Comparison of ENCODE assay signal across 24 cellular contexts in the genomic region with DNA sequence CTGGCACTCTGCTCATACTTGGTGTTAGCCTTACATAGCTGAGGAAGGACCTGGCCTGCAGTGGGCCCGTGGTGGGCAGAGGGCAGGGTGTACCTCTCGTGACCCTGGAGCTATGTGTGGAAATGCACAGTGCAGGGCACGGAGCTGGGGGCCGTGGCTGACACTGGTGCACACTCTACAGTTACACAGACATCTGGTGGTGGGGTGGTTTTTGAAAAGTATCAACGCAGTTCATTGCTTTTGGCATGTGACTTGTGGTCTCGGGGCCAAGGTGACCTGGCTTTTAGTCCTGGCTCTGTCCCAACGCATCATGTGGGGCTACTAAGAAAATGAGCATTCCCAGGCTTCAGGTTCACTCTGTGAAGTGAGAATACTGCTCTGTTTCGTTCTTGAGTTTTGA.
A peak's percentile ranks its signal among the peaks of the same experiment; 100 is the strongest.
DNase-seq lines count a peak whose midpoint lies in the region; ATAC-seq, FAIRE-seq and TF ChIP-seq lines count a peak whose summit lies in the region.
"Had no signal": no experiment of that assay in that cellular context is flagged by ENCODE, and none has a peak within 500 bp of the region (broad histone marks: within the 10 kb centered on the region; RNA-seq: fewer than 3 reads in every experiment).

No MANE protein-coding gene starts in this region.

- peak overlapping the region; percentile 78 for H3K9ac ChIP-seq in astrocyte (ENCODE audit: low read length)
- H3K9ac ChIP-seq: BLaER1 had no signal

- TF ChIP-seq CTCF in HFFc6 (IDR thresholded peaks at IDR 0.05) (no peak), astrocyte (IDR thresholded peaks at IDR 0.05; ENCODE audit: insufficient read depth, low read depth, low read length) (no peak)

- H3K36me3 ChIP-seq in astrocyte (ENCODE audit: insufficient read depth, low read length): no peaks in the 10 kb centered on the region
- H3K36me3 ChIP-seq: ascending aorta, BLaER1, gastroesophageal sphincter, left lung, sigmoid colon had no signal

- H3K4me1 Mint-ChIP-seq in HFFc6 (ENCODE audit: low read depth) (peaks cover 39% of the 10 kb centered on the region), astrocyte (ENCODE audit: low read depth, unreplicated experiment) (peaks cover 34% of the 10 kb centered on the region)
- no peaks in the 10 kb centered on the region for H3K4me1 Mint-ChIP-seq in stimulated activated effector memory CD8-positive, alpha-beta T cell treated with anti-CD3 and anti-CD28 coated beads, Interleukin-12 subunit alpha, Interleukin-12 subunit beta, amount 100 ng/mL, for 72 hours

- H3K36me3 Mint-ChIP-seq in HFFc6 (ENCODE audit: low read depth) (peaks cover 13% of the 10 kb centered on the region), astrocyte (ENCODE audit: low read depth, unreplicated experiment) (peaks cover 13% of the 10 kb centered on the region)
- no peaks in the 10 kb centered on the region for H3K36me3 Mint-ChIP-seq in stimulated activated effector memory CD8-positive, alpha-beta T cell treated with anti-CD3 and anti-CD28 coated beads, Interleukin-12 subunit alpha, Interleukin-12 subunit beta, amount 100 ng/mL, for 72 hours

- H3K27ac Mint-ChIP-seq in HFFc6 (peak overlapping the region; percentile 74), astrocyte (ENCODE audit: unreplicated experiment) (peak overlapping the region; percentile 81)
- H3K27ac Mint-ChIP-seq in stimulated activated effector memory CD8-positive, alpha-beta T cell treated with anti-CD3 and anti-CD28 coated beads, Interleukin-12 subunit alpha, Interleukin-12 subunit beta, amount 100 ng/mL, for 72 hours: no peak overlapping the region

- ATAC-seq in stimulated activated effector memory CD8-positive, alpha-beta T cell treated with anti-CD3 and anti-CD28 coated beads, Interleukin-12 subunit alpha, Interleukin-12 subunit beta, amount 100 ng/mL, for 72 hours: peak; percentile 34
- ATAC-seq in left lobe of liver: no peak
- ATAC-seq: gastroesophageal sphincter, left lung had no signal

- peak overlapping the region; percentile 92 for H3K27ac ChIP-seq in astrocyte (ENCODE audit: low read depth, low read length)
- H3K27ac ChIP-seq: ascending aorta, BLaER1, left lung had no signal

- peaks cover 86% of the 10 kb centered on the region for H3K79me2 ChIP-seq in astrocyte (ENCODE audit: insufficient read depth, low read length)

- no peaks in the 10 kb centered on the region; the same call in 1 of the 2 replicates for H3K27me3 Mint-ChIP-seq in HFFc6 (ENCODE audit: insufficient read depth)
- no peaks in the 10 kb centered on the region for H3K27me3 Mint-ChIP-seq in astrocyte (ENCODE audit: low read depth, unreplicated experiment)

- no peaks in the 10 kb centered on the region for H3K27me3 ChIP-seq in astrocyte (ENCODE audit: insufficient read depth, low read length)
- H3K27me3 ChIP-seq: ascending aorta, BLaER1, gastroesophageal sphincter, left lung, sigmoid colon had no signal

- no peak overlapping the region for H2AFZ ChIP-seq in astrocyte (ENCODE audit: low read depth, low read length)

- no peak for FAIRE-seq in astrocyte (lab: Jason Lieb, UNC)
- FAIRE-seq: colon, G401.6, HTR-8/SVneo, RCC 7860 had no signal

- no peaks in the 10 kb centered on the region for H3K9me3 Mint-ChIP-seq in HFFc6
- peaks cover 4% of the 10 kb centered on the region for H3K9me3 Mint-ChIP-seq in astrocyte (ENCODE audit: unreplicated experiment)
- H3K9me3 Mint-ChIP-seq in stimulated activated effector memory CD8-positive, alpha-beta T cell treated with anti-CD3 and anti-CD28 coated beads, Interleukin-12 subunit alpha, Interleukin-12 subunit beta, amount 100 ng/mL, for 72 hours: peaks cover 3% of the 10 kb centered on the region

- peaks cover 19% of the 10 kb centered on the region for H4K20me1 ChIP-seq in astrocyte (ENCODE audit: insufficient read depth, low read length)
- H4K20me1 ChIP-seq: BLaER1 had no signal

- no peak overlapping the region; the same call in 1 of the 2 replicates for H3K4me3 Mint-ChIP-seq in HFFc6
- no peak overlapping the region for H3K4me3 Mint-ChIP-seq in astrocyte (ENCODE audit: unreplicated experiment)
- no peak overlapping the region for H3K4me3 Mint-ChIP-seq in stimulated activated effector memory CD8-positive, alpha-beta T cell treated with anti-CD3 and anti-CD28 coated beads, Interleukin-12 subunit alpha, Interleukin-12 subunit beta, amount 100 ng/mL, for 72 hours

- H3K9me3 ChIP-seq in astrocyte (ENCODE audit: insufficient read depth, low read depth, low read length): no peaks in the 10 kb centered on the region
- H3K9me3 ChIP-seq: ascending aorta, BLaER1, gastroesophageal sphincter, left lung, sigmoid colon had no signal

- H3K4me3 ChIP-seq in astrocyte (ENCODE audit: insufficient read depth, low read depth, low read length): peak overlapping the region; percentile 5
- H3K4me3 ChIP-seq: ascending aorta, BLaER1, gastroesophageal sphincter, left lung, sigmoid colon had no signal

- no peak for DNase-seq in HFFc6
- DNase-seq in astrocyte (ENCODE audit: low read depth): no peak
- peak; percentile 49 for DNase-seq in glomerular visceral epithelial cell (ENCODE audit: extremely low spot score)
- DNase-seq in stimulated activated effector memory CD8-positive, alpha-beta T cell treated with anti-CD3 and anti-CD28 coated beads, Interleukin-12 subunit alpha, Interleukin-12 subunit beta, amount 100 ng/mL, for 72 hours (ENCODE audit: low spot score in 2 of 2): no peak
- DNase-seq in DMS153 treated with DMSO at 0.1 percent for 48 hours (lab: John Stamatoyannopoulos, UW; ENCODE audit: unreplicated experiment): no peak
- DNase-seq in left lobe of liver (ENCODE audit: low spot score): no peak
- no peak for DNase-seq in OCI-M1 (lab: John Stamatoyannopoulos, UW)
- DNase-seq: activated CD4-positive, alpha-beta T cell treated with anti-CD3 and anti-CD28 coated beads, Interleukin-2, amount 50 U/mL, for 48 hours; activated naive CD4-positive, alpha-beta T cell treated with anti-CD3 and anti-CD28 coated beads, Interleukin-2, amount 50 U/mL, for 16 hours; activated T-cell treated with anti-CD3 and anti-CD28 coated beads, Interleukin-2, amount 50 U/mL, for 1 hour; Calu3; left lung; NCI-H2171 treated with DMSO at 0.1 percent for 48 hours; nucleus accumbens; sigmoid colon; stimulated activated CD4-positive, alpha-beta T cell treated with anti-CD3 and anti-CD28 coated beads, Interleukin-2, amount 100 ng/mL, for 48 hours; T-helper 1 cell had no signal

- peaks cover 20% of the 10 kb centered on the region for H3K4me1 ChIP-seq in astrocyte (ENCODE audit: insufficient read depth, low read length)
- H3K4me1 ChIP-seq: ascending aorta, BLaER1, left lung had no signal

- peak overlapping the region; percentile 72 for H3K4me2 ChIP-seq in astrocyte (ENCODE audit: low read length)
- H3K4me2 ChIP-seq: BLaER1 had no signal
